Comparison of ENCODE assay signal across 17 cellular contexts in the genomic region with DNA sequence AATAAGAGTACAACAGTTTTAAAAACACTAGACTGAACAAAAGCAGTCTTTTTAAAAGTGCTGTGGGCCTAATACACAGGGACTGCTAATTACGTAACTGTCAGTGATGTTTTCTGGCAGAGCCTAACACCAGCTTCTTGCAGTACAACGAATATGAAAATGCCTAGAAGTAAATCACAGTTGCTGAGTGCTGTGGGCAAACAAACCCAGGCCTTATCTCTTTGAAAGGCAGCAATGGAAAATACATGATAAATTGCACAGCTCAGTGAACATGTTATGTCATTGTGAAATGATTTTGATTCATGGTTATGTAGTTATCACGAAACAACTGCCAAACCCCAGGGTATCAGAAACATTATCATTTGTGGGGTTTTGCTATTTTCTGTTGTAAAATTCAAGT.
DNase-seq lines count a peak whose midpoint lies in the region; ATAC-seq, FAIRE-seq and TF ChIP-seq lines count a peak whose summit lies in the region.
"Had no signal": no experiment of that assay in that cellular context is flagged by ENCODE, and none has a peak within 500 bp of the region (broad histone marks: within the 10 kb centered on the region; RNA-seq: fewer than 3 reads in every experiment).

No MANE protein-coding gene starts in this region.

- POLR2A ChIA-PET in HEK293 (lab: Yijun Ruan, JAX), result interaction anchor here (0.5 kb wide), 1 partner anchor 1698 kb away, joined by 4 read pairs; no protein-coding TSS in a partner anchor

- ATAC-seq in upper lobe of right lung (no peak), HG03139 (IDR thresholded peaks at IDR 0.05; ENCODE audit: unreplicated experiment) (no peak)
- ATAC-seq: gastroesophageal sphincter, K562 had no signal

- intact Hi-C loops in upper lobe of right lung (cut with DNase I), result no loop called here

- H3K27me3 ChIP-seq in upper lobe of right lung, result no peaks in the 10 kb centered on the region
- H3K27me3 ChIP-seq: ascending aorta, BLaER1, gastroesophageal sphincter, Peyer's patch had no signal

- peak; percentile 88 for FAIRE-seq in RCC 7860 (lab: Jason Lieb, UNC)
- no peak for FAIRE-seq in frontal cortex (lab: Jason Lieb, UNC)
- FAIRE-seq: K562 had no signal

- H3K9me3 ChIP-seq in HEK293 (ENCODE audit: control insufficient read depth, insufficient read depth, low read depth, low read length) (no peaks in the 10 kb centered on the region), upper lobe of right lung (no peaks in the 10 kb centered on the region)
- H3K9me3 ChIP-seq: ascending aorta, BLaER1, gastroesophageal sphincter, Peyer's patch had no signal

- H3K4me3 ChIP-seq in HEK293 (ENCODE audit: low read depth, low read length) (no peak overlapping the region), upper lobe of right lung (no peak overlapping the region)
- H3K4me3 ChIP-seq: ascending aorta, BLaER1, gastroesophageal sphincter, K562, lung, Peyer's patch, smooth muscle cell had no signal

- H3K36me3 ChIP-seq in HEK293 (ENCODE audit: control insufficient read depth in 2 of 2, insufficient read depth in 1 of 2, low read length in 2 of 2) (no peaks in the 10 kb centered on the region), upper lobe of right lung (no peaks in the 10 kb centered on the region)
- H3K36me3 ChIP-seq: ascending aorta, BLaER1, gastroesophageal sphincter, Peyer's patch had no signal

- CTCF ChIA-PET in HEK293 (lab: Yijun Ruan, JAX), result no interaction called here

- H3K27ac ChIP-seq in HEK293 (ENCODE audit: extremely low read depth, low read depth, low read length) (no peak overlapping the region), upper lobe of right lung (no peak overlapping the region)
- H3K27ac ChIP-seq: ascending aorta, BLaER1, gastroesophageal sphincter, Peyer's patch had no signal

- no peak for TF ChIP-seq CTCF in HEK293 (tag by site-specific recombination; IDR thresholded peaks at IDR 0.05)
- no peak for TF ChIP-seq CTCF in upper lobe of right lung (IDR thresholded peaks at IDR 0.05)

- DNase-seq in RCC 7860 (ENCODE audit: low spot score) (peak; percentile 84), globus pallidus (ENCODE audit: low spot score) (peak; percentile 11), midbrain (lab: John Stamatoyannopoulos, UW) (peak; percentile 9), upper lobe of right lung (no peak), frontal cortex (ENCODE audit: low spot score in 2 of 2) (no peak)
- DNase-seq: activated CD4-positive, alpha-beta T cell treated with anti-CD3 and anti-CD28 coated beads, Interleukin-2, amount 10 ng/mL, durations not matched to agents 7 days and 5 days; H9; Peyer's patch; stimulated activated CD4-positive, alpha-beta T cell treated with anti-CD3 and anti-CD28 coated beads, Interleukin-4, amount 100 ng/mL, for 4 hours had no signal

- H3K4me1 ChIP-seq in HEK293 (ENCODE audit: control insufficient read depth, insufficient read depth, low read length) (peaks cover 6% of the 10 kb centered on the region), upper lobe of right lung (no peaks in the 10 kb centered on the region)
- H3K4me1 ChIP-seq: ascending aorta, BLaER1, Peyer's patch had no signal

TF ChIP-seq in HEK293, 187 proteins besides CTCF, POLR2A, EP300 and RAD21 (continues in another document):
- TF ChIP-seq, protein P1, sequence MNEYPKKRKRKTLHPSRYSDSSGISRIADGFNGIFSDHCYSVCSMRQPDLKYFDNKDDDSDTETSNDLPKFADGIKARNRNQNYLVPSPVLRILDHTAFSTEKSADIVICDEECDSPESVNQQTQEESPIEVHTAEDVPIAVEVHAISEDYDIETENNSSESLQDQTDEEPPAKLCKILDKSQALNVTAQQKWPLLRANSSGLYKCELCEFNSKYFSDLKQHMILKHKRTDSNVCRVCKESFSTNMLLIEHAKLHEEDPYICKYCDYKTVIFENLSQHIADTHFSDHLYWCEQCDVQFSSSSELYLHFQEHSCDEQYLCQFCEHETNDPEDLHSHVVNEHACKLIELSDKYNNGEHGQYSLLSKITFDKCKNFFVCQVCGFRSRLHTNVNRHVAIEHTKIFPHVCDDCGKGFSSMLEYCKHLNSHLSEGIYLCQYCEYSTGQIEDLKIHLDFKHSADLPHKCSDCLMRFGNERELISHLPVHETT (tag by site-specific recombination; IDR thresholded peaks at IDR 0.05), result no peak
- TF ChIP-seq ZEB2 (tag by site-specific recombination; IDR thresholded peaks at IDR 0.05) (peak; percentile 75), HIC1 (tag by site-specific recombination; IDR thresholded peaks at IDR 0.05) (no peak), ZNF394 (tag by site-specific recombination; IDR thresholded peaks at IDR 0.05; ENCODE audit: borderline replicate concordance) (no peak), ZNF223 (tag by site-specific recombination; IDR thresholded peaks at IDR 0.05) (no peak), FEZF1 (tag by site-specific recombination; IDR thresholded peaks at IDR 0.05) (peak; percentile 66), ZNF221 (tag by site-specific recombination; IDR thresholded peaks at IDR 0.05; ENCODE audit: borderline replicate concordance) (no peak), ZNF132 (tag by site-specific recombination; IDR thresholded peaks at IDR 0.05; ENCODE audit: borderline replicate concordance) (no peak), ZBTB26 (tag by site-specific recombination; optimal IDR thresholded peaks at IDR 0.05) (no peak), ZNF664 (tag by site-specific recombination; IDR thresholded peaks at IDR 0.05) (no peak), GFI1B (tag by site-specific recombination; IDR thresholded peaks at IDR 0.05) (peak; percentile 70; the same call in 1 of the 2 replicates), IKZF3 (tag by site-specific recombination; IDR thresholded peaks at IDR 0.05) (peak; percentile 62; the same call in 1 of the 2 replicates)
- TF ChIP-seq, protein P2, sequence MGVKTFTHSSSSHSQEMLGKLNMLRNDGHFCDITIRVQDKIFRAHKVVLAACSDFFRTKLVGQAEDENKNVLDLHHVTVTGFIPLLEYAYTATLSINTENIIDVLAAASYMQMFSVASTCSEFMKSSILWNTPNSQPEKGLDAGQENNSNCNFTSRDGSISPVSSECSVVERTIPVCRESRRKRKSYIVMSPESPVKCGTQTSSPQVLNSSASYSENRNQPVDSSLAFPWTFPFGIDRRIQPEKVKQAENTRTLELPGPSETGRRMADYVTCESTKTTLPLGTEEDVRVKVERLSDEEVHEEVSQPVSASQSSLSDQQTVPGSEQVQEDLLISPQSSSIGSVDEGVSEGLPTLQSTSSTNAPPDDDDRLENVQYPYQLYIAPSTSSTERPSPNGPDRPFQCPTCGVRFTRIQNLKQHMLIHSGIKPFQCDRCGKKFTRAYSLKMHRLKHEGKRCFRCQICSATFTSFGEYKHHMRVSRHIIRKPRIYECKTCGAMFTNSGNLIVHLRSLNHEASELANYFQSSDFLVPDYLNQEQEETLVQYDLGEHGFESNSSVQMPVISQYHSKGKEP (tag by site-specific recombination; IDR thresholded peaks at IDR 0.05), result no peak
- TF ChIP-seq, protein P3, sequence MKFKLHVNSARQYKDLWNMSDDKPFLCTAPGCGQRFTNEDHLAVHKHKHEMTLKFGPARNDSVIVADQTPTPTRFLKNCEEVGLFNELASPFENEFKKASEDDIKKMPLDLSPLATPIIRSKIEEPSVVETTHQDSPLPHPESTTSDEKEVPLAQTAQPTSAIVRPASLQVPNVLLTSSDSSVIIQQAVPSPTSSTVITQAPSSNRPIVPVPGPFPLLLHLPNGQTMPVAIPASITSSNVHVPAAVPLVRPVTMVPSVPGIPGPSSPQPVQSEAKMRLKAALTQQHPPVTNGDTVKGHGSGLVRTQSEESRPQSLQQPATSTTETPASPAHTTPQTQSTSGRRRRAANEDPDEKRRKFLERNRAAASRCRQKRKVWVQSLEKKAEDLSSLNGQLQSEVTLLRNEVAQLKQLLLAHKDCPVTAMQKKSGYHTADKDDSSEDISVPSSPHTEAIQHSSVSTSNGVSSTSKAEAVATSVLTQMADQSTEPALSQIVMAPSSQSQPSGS (tag by site-specific recombination; IDR thresholded peaks at IDR 0.05; ENCODE audit: low read depth), result peak; percentile 58; the same call in 1 of the 2 replicates

Comparison
In these comparisons a context has a peak if more than half of its experiments do, and no peak if none do; other contexts are left out.
1. DNase-seq: peak in RCC 7860 (single experiment), globus pallidus (single experiment) and midbrain (single experiment); none in upper lobe of right lung (single experiment) and frontal cortex (0 of 2).